17 cellular contexts compared by ENCODE assay signal in the genomic region with DNA sequence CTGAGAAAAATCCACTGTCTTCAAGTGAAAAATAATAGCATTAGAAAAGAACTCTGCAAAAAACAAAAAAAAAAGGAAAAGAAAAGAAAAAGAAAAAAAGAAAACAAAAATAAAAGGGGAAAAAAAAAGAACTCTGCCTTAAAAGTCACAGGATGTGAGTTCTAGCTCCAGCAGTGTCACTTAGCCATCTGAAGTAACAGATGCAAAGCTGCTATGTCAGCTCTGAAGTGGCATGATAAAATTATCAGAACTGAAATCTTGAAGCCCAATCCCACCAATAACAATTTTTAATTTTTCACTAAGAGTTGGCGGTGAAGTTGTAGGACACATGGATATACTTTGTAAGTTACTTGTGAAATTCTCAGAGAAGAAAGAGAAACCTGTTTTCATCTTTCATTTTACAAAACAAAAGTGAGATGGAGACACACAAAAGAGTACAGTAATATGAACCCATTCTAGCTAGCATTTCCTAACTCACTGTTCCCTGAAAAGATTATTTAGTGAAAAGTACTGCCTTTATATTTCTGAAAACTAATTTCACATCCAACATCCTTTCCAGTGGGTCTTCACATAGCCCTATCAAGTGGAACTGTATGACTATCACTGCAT.
A peak's percentile ranks its signal among the peaks of the same experiment; 100 is the strongest.
DNase-seq lines count a peak whose midpoint lies in the region; ATAC-seq and TF ChIP-seq lines count a peak whose summit lies in the region.
"Had no signal": no experiment of that assay in that cellular context is flagged by ENCODE, and none has a peak within 500 bp of the region (broad histone marks: within the 10 kb centered on the region; RNA-seq: fewer than 3 reads in every experiment).

No MANE protein-coding gene starts in this region.

- H3K36me3 Mint-ChIP-seq in T-helper 17 cell (ENCODE audit: low read depth) = no peaks in the 10 kb centered on the region

- no peak overlapping the region for H3K9ac ChIP-seq in GM23248

- TF ChIP-seq EP300 in ovary (IDR thresholded peaks at IDR 0.05) = no peak

- H3K27ac ChIP-seq in ovary (no peak overlapping the region), GM23248 (no peak overlapping the region)

- no peak for TF ChIP-seq CTCF in ovary (IDR thresholded peaks at IDR 0.05)

- H3K4me3 ChIP-seq in ovary (no peak overlapping the region), GM23248 (no peak overlapping the region)

- no peak overlapping the region for H3K4me2 ChIP-seq in GM23248 (ENCODE audit: unreplicated experiment)

- no peaks in the 10 kb centered on the region for H3K9me3 ChIP-seq in T-helper 17 cell (ENCODE audit: control insufficient read depth, low read length, poor library complexity, severe bottlenecking)
- H3K9me3 ChIP-seq in ovary = no peaks in the 10 kb centered on the region
- no peaks in the 10 kb centered on the region for H3K9me3 ChIP-seq in GM23248 (ENCODE audit: low read depth)

- no peak overlapping the region for H3K4me3 Mint-ChIP-seq in T-helper 17 cell
- H3K4me3 Mint-ChIP-seq: B cell; T-helper 1 cell treated with Interleukin-12 subunit alpha and Interleukin-12 subunit beta and Interleukin-4 antibody, amounts not matched to agents 30 μg/mL and 1 μg/mL, for 36 hours had no signal

- intact Hi-C loops in ovary (cut with DNase I) = no loop called here

- H3K27me3 ChIP-seq in ovary = no peaks in the 10 kb centered on the region
- no peaks in the 10 kb centered on the region for H3K27me3 ChIP-seq in GM23248 (replicated peaks; ENCODE audit: insufficient read depth)

- no peaks in the 10 kb centered on the region for H3K9me2 ChIP-seq in GM23248 (ENCODE audit: insufficient read depth)

- 88 to 98% (median 95%) methylated on average over 1 of the region's 1 CpG for WGBS in ovary, 3 donors
- 90 to 97% methylated on average over 1 of the region's 1 CpG for WGBS in GM23248 (ENCODE audit: low coverage in 1 of 2, low lambda C conversion rate in 2 of 2, missing lambda C conversion rate in 2 of 2), 2 experiments

- no peak for TF ChIP-seq POLR2A in ovary (IDR thresholded peaks at IDR 0.05)

- peak overlapping the region; percentile 53 for H3K27ac Mint-ChIP-seq in T-helper 17 cell
- H3K27ac Mint-ChIP-seq: B cell; T-helper 1 cell treated with Interleukin-12 subunit alpha and Interleukin-12 subunit beta and Interleukin-4 antibody, amounts not matched to agents 30 μg/mL and 1 μg/mL, for 36 hours had no signal

- H2AFZ ChIP-seq in GM23248 = no peak overlapping the region

- ATAC-seq in GM18498 (IDR thresholded peaks at IDR 0.05; ENCODE audit: unreplicated experiment) (peak; percentile 70), GM21390 (IDR thresholded peaks at IDR 0.05; ENCODE audit: unreplicated experiment) (peak; percentile 62), HG02885 (IDR thresholded peaks at IDR 0.05; ENCODE audit: poor library complexity, unreplicated experiment) (peak; percentile 41), T-helper 17 cell (no peak)
- ATAC-seq: SK-N-SH treated with all-trans-retinoic acid at 6 μM for 48 hours had no signal

- no peak for DNase-seq in T-helper 17 cell
- DNase-seq in activated T-cell treated with anti-CD3 and anti-CD28 coated beads, Interleukin-2, amount 50 U/mL, for 48 hours = no peak
- no peak for DNase-seq in AML-193 (lab: John Stamatoyannopoulos, UW)
- DNase-seq in ovary = no peak
- no peak for DNase-seq in GM23248
- DNase-seq: 8988T, DMS 273 treated with DMSO at 0.1 percent for 48 hours, NCI-H1105 treated with DMSO at 0.1 percent for 48 hours, NCI-H1694, NCI-H2081 treated with DMSO at 0.1 percent for 48 hours, SHP77 treated with DMSO at 0.1 percent for 48 hours had no signal

- no peaks in the 10 kb centered on the region for H3F3A ChIP-seq in GM23248 (ENCODE audit: insufficient read depth)

- H3K79me2 ChIP-seq in GM23248 (ENCODE audit: insufficient read depth) = no peaks in the 10 kb centered on the region

- no peaks in the 10 kb centered on the region for H3K27me3 Mint-ChIP-seq in T-helper 17 cell
- H3K27me3 Mint-ChIP-seq: B cell had no signal

- H3K4me1 ChIP-seq in ovary (ENCODE audit: insufficient read depth) (no peaks in the 10 kb centered on the region), GM23248 (ENCODE audit: insufficient read depth) (no peaks in the 10 kb centered on the region)

- in situ Hi-C loops in GM23248 (cut with MboI) = no loop called here

- H4K20me1 ChIP-seq in GM23248 (ENCODE audit: insufficient read depth) = no peaks in the 10 kb centered on the region

- no peaks in the 10 kb centered on the region for H3K4me1 Mint-ChIP-seq in T-helper 17 cell

- no peaks in the 10 kb centered on the region for H3K36me3 ChIP-seq in ovary
- H3K36me3 ChIP-seq in GM23248 (ENCODE audit: low read depth) = no peaks in the 10 kb centered on the region
